Comparison of ENCODE assay signal across 8 cellular contexts in the genomic region with DNA sequence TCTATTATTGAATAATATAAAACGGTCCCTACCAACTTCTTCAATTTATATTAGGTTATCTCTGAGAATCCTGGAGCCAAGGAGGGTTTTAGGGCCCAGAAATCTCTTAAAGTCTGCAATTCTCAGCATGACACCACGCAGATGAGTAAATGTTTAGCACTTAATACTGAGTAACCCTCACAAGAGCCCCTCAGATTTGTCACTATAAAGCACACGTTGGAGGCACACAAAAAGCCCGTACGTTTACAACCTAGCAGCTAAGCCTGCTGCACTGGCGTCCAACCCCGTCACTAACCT. TPM values are rescaled to one million over a fixed set of nuclear protein-coding genes. Genes with fewer than 3 reads are reported as not detected.
DNase-seq lines count a peak whose midpoint lies in the region; TF ChIP-seq lines count a peak whose summit lies in the region.

No MANE protein-coding gene starts in this region.

- H3K27me3 ChIP-seq in DOHH2 (ENCODE audit: control insufficient read depth, low read length) (no peaks in the 10 kb centered on the region), NT2/D1 (ENCODE audit: insufficient read depth, insufficient read length) (no peaks in the 10 kb centered on the region), endocrine pancreas (ENCODE audit: control insufficient read depth, insufficient read depth, low read length) (no peaks in the 10 kb centered on the region)

- H3K79me2 ChIP-seq in DOHH2 (ENCODE audit: control insufficient read depth, low read length): peaks cover 67% of the 10 kb centered on the region

- H3K4me3 ChIP-seq in DOHH2 (ENCODE audit: low read length): peak overlapping the region; percentile 78
- H3K4me3 ChIP-seq in NT2/D1 (ENCODE audit: insufficient read length, low read depth): peak overlapping the region; percentile 93
- H3K4me3 ChIP-seq in endocrine pancreas (ENCODE audit: control insufficient read depth, insufficient read depth, low read length): peak overlapping the region; percentile 94

- no peak for TF ChIP-seq CTCF in DOHH2 (IDR thresholded peaks at IDR 0.05; ENCODE audit: low read depth, low read length, poor library complexity, severe bottlenecking)
- no peak for TF ChIP-seq CTCF in neural crest cell (conservative IDR thresholded peaks at IDR 0.05)

- no peaks in the 10 kb centered on the region for H3K36me3 Mint-ChIP-seq in neural crest cell (ENCODE audit: low read depth)

- no peaks in the 10 kb centered on the region for H3K9me3 ChIP-seq in DOHH2 (ENCODE audit: control insufficient read depth, insufficient read depth, low read length)
- H3K9me3 ChIP-seq in NT2/D1 (ENCODE audit: insufficient read depth, low read length): no peaks in the 10 kb centered on the region
- no peaks in the 10 kb centered on the region for H3K9me3 ChIP-seq in endocrine pancreas (ENCODE audit: control insufficient read depth, low read length)

- DNase-seq in NT2/D1 (ENCODE audit: low read depth, low spot score) (no peak), neural crest cell (ENCODE audit: low read depth, low spot score) (no peak), NCI-H1105 (lab: John Stamatoyannopoulos, UW) (no peak), KG1 (lab: John Stamatoyannopoulos, UW) (no peak), SIG-M5 (lab: John Stamatoyannopoulos, UW) (no peak), NCI-H2107 (lab: John Stamatoyannopoulos, UW) (no peak)

- H3K9me2 ChIP-seq in DOHH2 (replicated peaks; ENCODE audit: control insufficient read depth, low read length): no peaks in the 10 kb centered on the region

- H3K4me1 Mint-ChIP-seq in neural crest cell: peaks cover 58% of the 10 kb centered on the region

- peak overlapping the region; percentile 100 for H3K9ac ChIP-seq in NT2/D1 (ENCODE audit: insufficient read length, low read depth)
- peak overlapping the region; percentile 30 for H3K9ac ChIP-seq in endocrine pancreas (ENCODE audit: control insufficient read depth, insufficient read depth, low read length)

- H3K4me2 ChIP-seq in DOHH2 (ENCODE audit: low read length): peak overlapping the region; percentile 99

- peak overlapping the region; percentile 66 for H3K27ac ChIP-seq in DOHH2 (ENCODE audit: low read depth, low read length)

- H3F3A ChIP-seq in DOHH2 (ENCODE audit: control insufficient read depth, insufficient read depth): peaks cover 11% of the 10 kb centered on the region; the same call in 1 of the 2 replicates

- H3K27ac Mint-ChIP-seq in neural crest cell (ENCODE audit: unreplicated experiment): peak overlapping the region; percentile 100

- peak overlapping the region; percentile 99 for H3K4me3 Mint-ChIP-seq in neural crest cell

- peaks cover 54% of the 10 kb centered on the region for H3K4me1 ChIP-seq in DOHH2 (ENCODE audit: control insufficient read depth, low read length)
- no peaks in the 10 kb centered on the region for H3K4me1 ChIP-seq in NT2/D1 (ENCODE audit: insufficient read depth, insufficient read length)
- peaks cover 22% of the 10 kb centered on the region for H3K4me1 ChIP-seq in endocrine pancreas (ENCODE audit: control insufficient read depth, insufficient read depth, low read length)

- no peaks in the 10 kb centered on the region for H3K9me3 Mint-ChIP-seq in neural crest cell

- H3K27me3 Mint-ChIP-seq in neural crest cell (ENCODE audit: low read depth): no peaks in the 10 kb centered on the region

- H3K36me3 ChIP-seq in DOHH2 (ENCODE audit: control insufficient read depth, low read length) (peaks cover 53% of the 10 kb centered on the region), NT2/D1 (ENCODE audit: insufficient read depth, insufficient read length, low read length) (peaks cover 8% of the 10 kb centered on the region), endocrine pancreas (ENCODE audit: control insufficient read depth, insufficient read depth, low read length) (no peaks in the 10 kb centered on the region)

- peaks cover 42% of the 10 kb centered on the region for H4K20me1 ChIP-seq in DOHH2 (ENCODE audit: control insufficient read depth, insufficient read depth, low read depth, low read length)

RNA-seq across cellular contexts. Expression of gene CPNE1, which starts 1.2 kb away (rescaled TPM):
- 236 and 245 TPM in 2 replicates for total RNA-seq in neural crest cell

RNA-seq across cellular contexts. Expression of gene RBM12, which starts 1.2 kb away (rescaled TPM):
- total RNA-seq in neural crest cell: 189 and 191 TPM in 2 replicates

RNA-seq across cellular contexts. Expression of gene NFS1, which starts 35.7 kb away (rescaled TPM):
- total RNA-seq in neural crest cell: 19.4 and 21.3 TPM in 2 replicates

RNA-seq across cellular contexts. Expression of gene ROMO1, which starts 35.7 kb away (rescaled TPM):
- total RNA-seq in neural crest cell: 151 and 158 TPM in 2 replicates

RNA-seq across cellular contexts. Expression of gene SPAG4, which starts 47.8 kb away (rescaled TPM):
- 2.3 and 3.1 TPM in 2 replicates for total RNA-seq in neural crest cell
